Comparison of ENCODE assay signal across 37 cellular contexts in the genomic region with DNA sequence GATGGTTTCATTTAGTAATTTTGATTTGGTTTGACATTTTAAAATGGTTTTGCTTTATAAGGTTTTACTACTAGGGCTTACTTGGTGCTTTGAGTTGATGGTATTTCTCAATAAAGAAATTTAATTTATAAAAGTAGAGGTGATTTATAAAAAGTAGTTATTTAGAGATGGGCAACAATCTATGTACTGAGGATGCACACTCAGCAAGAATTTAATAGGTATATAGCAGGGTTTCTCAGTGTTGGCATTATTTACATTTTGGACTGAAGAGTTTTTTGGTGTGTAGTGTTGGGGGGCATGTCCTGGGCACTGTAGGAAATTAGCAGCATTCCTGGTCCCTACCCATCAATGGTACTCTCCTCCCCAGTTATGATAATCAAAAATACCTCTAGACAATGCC.
"Had no signal": no experiment of that assay in that cellular context is flagged by ENCODE, and none has a peak within 500 bp of the region (broad histone marks: within the 10 kb centered on the region; RNA-seq: fewer than 3 reads in every experiment).

No MANE protein-coding gene starts in this region.

- H3K9ac ChIP-seq: SK-N-SH had no signal

- H3K27me3 Mint-ChIP-seq: activated B cell treated with CpG ODN at 0.5 μM for 24 hours; activated CD4-positive, alpha-beta memory T cell treated with anti-CD3 and anti-CD28 coated beads for 36 hours; activated CD8-positive, alpha-beta memory T cell treated with anti-CD3 and anti-CD28 coated beads, Interleukin-2, amount 10 ng/mL, durations not matched to agents 7 days and 5 days; activated naive CD8-positive, alpha-beta T cell treated with anti-CD3 and anti-CD28 coated beads for 36 hours; activated T-helper 17 cell treated with anti-CD3 and anti-CD28 coated beads, Interleukin-2, amount 50 U/mL, for 72 hours; T-cell; T-helper 17 cell had no signal

- H3K4me2 ChIP-seq: SK-N-SH had no signal

- H3K9me3 ChIP-seq: Peyer's patch, SJSA1, SK-N-SH had no signal

- ATAC-seq: activated CD8-positive, alpha-beta memory T cell treated with anti-CD3 and anti-CD28 coated beads, Interleukin-2, amount 10 ng/mL, durations not matched to agents 7 days and 5 days; activated T-helper 17 cell treated with anti-CD3 and anti-CD28 coated beads, Interleukin-2, amount 50 U/mL, for 72 hours; PC-3; T-cell; T-helper 17 cell had no signal

- H3K4me1 ChIP-seq: Peyer's patch, SJSA1 had no signal

- H3K27me3 ChIP-seq: brain microvascular endothelial cell, Peyer's patch, SJSA1 had no signal

- H3K27ac Mint-ChIP-seq: activated CD4-positive, alpha-beta memory T cell treated with anti-CD3 and anti-CD28 coated beads for 36 hours; activated CD8-positive, alpha-beta memory T cell treated with anti-CD3 and anti-CD28 coated beads, Interleukin-2, amount 10 ng/mL, durations not matched to agents 7 days and 5 days; activated naive CD8-positive, alpha-beta T cell treated with anti-CD3 and anti-CD28 coated beads for 36 hours; activated T-helper 17 cell treated with anti-CD3 and anti-CD28 coated beads, Interleukin-2, amount 50 U/mL, for 72 hours; T-cell; T-helper 17 cell had no signal

- H3K4me3 ChIP-seq: Peyer's patch, SJSA1 had no signal

- DNase-seq: activated B cell treated with CpG ODN at 0.5 μM for 24 hours; activated CD4-positive, alpha-beta memory T cell treated with anti-CD3 and anti-CD28 coated beads for 36 hours; activated CD4-positive, alpha-beta T cell treated with anti-CD3 and anti-CD28 coated beads for 4 hours; activated CD4-positive, alpha-beta T cell treated with anti-CD3 and anti-CD28 coated beads, Interleukin-2, amount 50 U/mL, for 1 hour; activated CD4-positive, CD25-positive, alpha-beta regulatory T cell treated with anti-CD3 and anti-CD28 coated beads, Interleukin-2, amount 50 U/mL, for 72 hours; activated CD8-positive, alpha-beta memory T cell treated with anti-CD3 and anti-CD28 coated beads for 24 hours; activated CD8-positive, alpha-beta memory T cell treated with anti-CD3 and anti-CD28 coated beads, Interleukin-2, amount 10 ng/mL, durations not matched to agents 7 days and 5 days; activated CD8-positive, alpha-beta memory T cell treated with anti-CD3 and anti-CD28 coated beads, Interleukin-2, amount 50 U/mL, for 48 hours; activated effector memory CD4-positive, alpha-beta T cell treated with anti-CD3 and anti-CD28 coated beads, Interleukin-2, amount 50 U/mL, for 16 hours; activated naive CD4-positive, alpha-beta T cell; activated naive CD4-positive, alpha-beta T cell treated with anti-CD3 and anti-CD28 coated beads, Interleukin-2, amount 50 U/mL, for 16 hours; activated naive CD8-positive, alpha-beta T cell treated with anti-CD3 and anti-CD28 coated beads for 36 hours; activated T-cell treated with anti-CD3 and anti-CD28 coated beads, Interleukin-2, amount 50 U/mL, for 48 hours; amniotic stem cell; aorta; brain microvascular endothelial cell; central memory CD4-positive, alpha-beta T cell; NCI-H1092 treated with DMSO at 0.1 percent for 48 hours; NCI-H1417 treated with DMSO at 0.1 percent for 48 hours; NCI-H187 treated with DMSO at 0.1 percent for 48 hours; NCI-H2081; NCI-H2171 treated with DMSO at 0.1 percent for 48 hours; NCI-H2227 treated with DMSO at 0.1 percent for 48 hours; NCI-H446; NCI-H510A treated with DMSO at 0.1 percent for 48 hours; NCI-H526 treated with DMSO at 0.1 percent for 48 hours; PC-3; Peyer's patch; RPMI8226; SHP77 treated with DMSO at 0.1 percent for 48 hours; SK-N-SH; T-cell; T-helper 17 cell; T-helper 9 cell had no signal

- H3K27ac ChIP-seq: brain microvascular endothelial cell, Peyer's patch, SJSA1, VCaP had no signal

- H3K9me2 ChIP-seq: SK-N-SH had no signal

- H3K4me3 Mint-ChIP-seq: activated B cell treated with CpG ODN at 0.5 μM for 24 hours; activated CD4-positive, alpha-beta memory T cell treated with anti-CD3 and anti-CD28 coated beads for 36 hours; activated CD8-positive, alpha-beta memory T cell treated with anti-CD3 and anti-CD28 coated beads, Interleukin-2, amount 10 ng/mL, durations not matched to agents 7 days and 5 days; activated naive CD8-positive, alpha-beta T cell treated with anti-CD3 and anti-CD28 coated beads for 36 hours; activated T-helper 17 cell treated with anti-CD3 and anti-CD28 coated beads, Interleukin-2, amount 50 U/mL, for 72 hours; T-cell; T-helper 17 cell had no signal

- H3K9me3 Mint-ChIP-seq: activated B cell treated with CpG ODN at 0.5 μM for 24 hours; activated CD4-positive, alpha-beta memory T cell treated with anti-CD3 and anti-CD28 coated beads for 36 hours; activated naive CD8-positive, alpha-beta T cell treated with anti-CD3 and anti-CD28 coated beads for 36 hours; activated T-helper 17 cell treated with anti-CD3 and anti-CD28 coated beads, Interleukin-2, amount 50 U/mL, for 72 hours; T-cell had no signal
